ENCODE assay signal across 10 cellular contexts in the genomic region with DNA sequence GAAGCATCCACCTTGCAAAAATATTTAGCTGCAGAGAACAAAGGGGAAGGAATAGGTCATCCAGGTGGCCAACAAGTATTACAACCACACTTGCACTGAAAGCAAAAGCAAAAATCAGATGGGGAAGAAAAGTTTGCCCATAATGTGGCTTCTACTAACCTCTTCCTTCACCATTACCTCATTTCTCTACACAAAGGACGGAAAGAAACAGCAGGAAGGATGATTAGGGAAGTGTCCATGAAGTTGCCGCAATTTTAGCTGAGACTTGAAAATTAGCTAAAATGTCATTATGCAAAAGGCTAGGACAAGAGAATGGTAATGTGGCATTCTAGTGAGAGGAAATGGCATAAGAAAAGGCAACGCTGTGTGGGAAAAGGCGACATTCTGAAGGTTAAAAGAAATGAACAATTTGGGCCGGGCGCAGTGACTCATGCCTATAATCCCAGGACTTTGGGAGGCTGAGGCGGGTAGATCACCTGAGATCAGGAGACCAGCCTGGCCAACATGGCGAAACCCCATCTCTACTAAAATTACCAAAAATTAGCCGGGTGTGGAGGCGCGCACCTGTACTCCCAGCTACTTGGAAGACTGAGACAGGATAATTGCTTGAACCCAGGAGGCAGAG. TPM values are rescaled to one million over a fixed set of nuclear protein-coding genes. Genes with fewer than 3 reads are reported as not detected.
DNase-seq lines count a peak whose midpoint lies in the region; ATAC-seq and TF ChIP-seq lines count a peak whose summit lies in the region.
"Had no signal": no experiment of that assay in that cellular context is flagged by ENCODE, and none has a peak within 500 bp of the region (broad histone marks: within the 10 kb centered on the region; RNA-seq: fewer than 3 reads in every experiment).

No MANE protein-coding gene starts in this region.

- intact Hi-C loops in left ventricle myocardium superior (cut with micrococcal nuclease) = no loop called here

- TF ChIP-seq POLR2A in upper lobe of left lung (IDR thresholded peaks at IDR 0.05) = no peak

- H3K27me3 ChIP-seq in upper lobe of left lung = no peaks in the 10 kb centered on the region

- WGBS in upper lobe of left lung, 2 donors = 73 to 79% methylated on average over 11 of the region's 11 CpGs

- H3K36me3 ChIP-seq in upper lobe of left lung = no peaks in the 10 kb centered on the region

- H3K9me3 Mint-ChIP-seq in activated naive CD4-positive, alpha-beta T cell treated with anti-CD3 and anti-CD28 coated beads, Interleukin-2, amount 50 U/mL, for 24 hours = no peaks in the 10 kb centered on the region

- peak; percentile 32 for ATAC-seq in left ventricle myocardium superior
- peak; percentile 53 to 69 for ATAC-seq in upper lobe of left lung (ENCODE audit: low FRiP score in 2 of 2)
- ATAC-seq in HG03442 (IDR thresholded peaks at IDR 0.05; ENCODE audit: unreplicated experiment) = no peak
- no peak for ATAC-seq in GM19455 (IDR thresholded peaks at IDR 0.05; ENCODE audit: unreplicated experiment)
- no peak for ATAC-seq in GM21576 (IDR thresholded peaks at IDR 0.05; ENCODE audit: unreplicated experiment)

- DNase-seq in activated naive CD4-positive, alpha-beta T cell treated with Interleukin-2 at 50 U/mL for 16 hours = no peak
- DNase-seq in NOMO-1 treated with dmso at 0.1 percent for 144 hours (lab: John Stamatoyannopoulos, UW; ENCODE audit: unreplicated experiment) (peak; percentile 84), left ventricle myocardium superior (no peak), upper lobe of left lung (no peak)
- DNase-seq: activated CD4-positive, alpha-beta T cell treated with anti-CD3 and anti-CD28 coated beads, Interleukin-2, amount 50 U/mL, for 48 hours; NCI-H510A treated with DMSO at 0.1 percent for 48 hours had no signal

- no peak for TF ChIP-seq CTCF in upper lobe of left lung (IDR thresholded peaks at IDR 0.05)

- peak overlapping the region in 2 of 4 donors; percentile 3 to 49 for H3K27ac ChIP-seq in upper lobe of left lung

- H3K27me3 Mint-ChIP-seq in activated naive CD4-positive, alpha-beta T cell treated with anti-CD3 and anti-CD28 coated beads, Interleukin-2, amount 50 U/mL, for 24 hours = no peaks in the 10 kb centered on the region

- H3K9me3 ChIP-seq in upper lobe of left lung = no peaks in the 10 kb centered on the region

- TF ChIP-seq EP300 in upper lobe of left lung (IDR thresholded peaks at IDR 0.05) = no peak

- no peak overlapping the region for H3K4me3 ChIP-seq in upper lobe of left lung

- peaks cover 5% of the 10 kb centered on the region for H3K36me3 Mint-ChIP-seq in activated naive CD4-positive, alpha-beta T cell treated with anti-CD3 and anti-CD28 coated beads, Interleukin-2, amount 50 U/mL, for 24 hours

- H3K4me1 Mint-ChIP-seq in activated naive CD4-positive, alpha-beta T cell treated with anti-CD3 and anti-CD28 coated beads, Interleukin-2, amount 50 U/mL, for 24 hours = peaks cover 97% of the 10 kb centered on the region

- H3K27ac Mint-ChIP-seq in activated naive CD4-positive, alpha-beta T cell treated with anti-CD3 and anti-CD28 coated beads, Interleukin-2, amount 50 U/mL, for 24 hours = peak overlapping the region; percentile 53

- peaks cover 58 to 87% (median 82%) of the 10 kb centered on the region in 4 donors for H3K4me1 ChIP-seq in upper lobe of left lung

- peak overlapping the region; percentile 67 for H3K4me3 Mint-ChIP-seq in activated naive CD4-positive, alpha-beta T cell treated with anti-CD3 and anti-CD28 coated beads, Interleukin-2, amount 50 U/mL, for 24 hours

RNA-seq across cellular contexts. Expression of gene KANSL1, which starts 13.7 kb away (rescaled TPM):
- 26.9 TPM for total RNA-seq in left ventricle myocardium superior
- total RNA-seq in upper lobe of left lung = 100 to 1,000 TPM in 3 of 6 donors, 10 to 100 TPM in 3; 60.5 to 294 (median 108) TPM

Comparison
In these comparisons a context has a peak if more than half of its experiments do, and no peak if none do; other contexts are left out.
1. ATAC-seq: peak in left ventricle myocardium superior (single experiment) and upper lobe of left lung (2 of 2); none in HG03442 (single experiment), GM19455 (single experiment) and GM21576 (single experiment).